ENCODE assay signal across 23 cellular contexts in the genomic region with DNA sequence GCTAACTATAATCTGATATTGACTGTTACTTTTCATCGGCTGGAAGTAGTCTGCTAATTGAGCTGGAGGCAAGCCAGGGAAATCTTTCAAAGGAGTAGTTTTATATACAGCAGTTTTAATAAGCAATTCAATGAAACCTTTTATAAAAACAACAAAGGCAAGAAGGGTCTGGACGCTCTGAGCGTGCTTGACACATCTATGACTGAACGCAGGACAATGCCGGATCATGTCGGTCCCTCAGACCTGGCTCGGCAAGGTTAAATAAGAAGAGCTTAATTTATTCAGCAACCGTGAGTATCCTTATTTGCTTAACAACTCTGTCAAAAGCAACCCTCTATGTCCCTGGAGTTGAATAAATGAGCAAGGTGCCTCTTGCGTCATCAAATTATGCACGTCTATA.
DNase-seq lines count a peak whose midpoint lies in the region; TF ChIP-seq lines count a peak whose summit lies in the region.
"Had no signal": no experiment of that assay in that cellular context is flagged by ENCODE, and none has a peak within 500 bp of the region (broad histone marks: within the 10 kb centered on the region; RNA-seq: fewer than 3 reads in every experiment).

No MANE protein-coding gene starts in this region.

- no peaks in the 10 kb centered on the region for H3K27me3 ChIP-seq in neural cell (ENCODE audit: insufficient read depth, low read depth, low read length)
- H3K27me3 ChIP-seq: brain microvascular endothelial cell, SJSA1, vagina had no signal

- peaks cover 11% of the 10 kb centered on the region for H3K79me2 ChIP-seq in neural cell (replicated peaks; ENCODE audit: insufficient read depth, low read length)

- no peak for TF ChIP-seq CTCF in neural cell (IDR thresholded peaks at IDR 0.05; ENCODE audit: poor library complexity, severe bottlenecking)

- no peak for TF ChIP-seq EP300 in neural cell (conservative IDR thresholded peaks at IDR 0.05; ENCODE audit: poor library complexity, severe bottlenecking)

- peaks cover 14% of the 10 kb centered on the region for H4K20me1 ChIP-seq in neural cell (ENCODE audit: insufficient read depth)

- no peak overlapping the region for H3K9ac ChIP-seq in neural cell (ENCODE audit: low read length)

- no peak overlapping the region for H3K4me2 ChIP-seq in neural cell (ENCODE audit: low read length)
- H3K4me2 ChIP-seq: GM23338 had no signal

- no peaks in the 10 kb centered on the region for H3F3A ChIP-seq in neural cell (ENCODE audit: insufficient read depth, low read length, poor library complexity, severe bottlenecking)

- intact Hi-C loops in head of caudate nucleus (cut with DNase I): no loop called here

- no peak overlapping the region for H2AFZ ChIP-seq in neural cell (ENCODE audit: low read depth, low read length)
- H2AFZ ChIP-seq: GM23338 had no signal

- no peak overlapping the region for H3K27ac ChIP-seq in neural cell (ENCODE audit: low read length)
- H3K27ac ChIP-seq: 22Rv1, brain microvascular endothelial cell, left ventricle myocardium inferior, psoas muscle, SJSA1, vagina had no signal

- no peaks in the 10 kb centered on the region for H3K36me3 ChIP-seq in neural cell (ENCODE audit: insufficient read depth, low read length)
- H3K36me3 ChIP-seq: brain microvascular endothelial cell, left ventricle myocardium inferior, SJSA1, vagina had no signal

- no peaks in the 10 kb centered on the region for H3K9me3 ChIP-seq in neural cell (ENCODE audit: low read length)
- H3K9me3 ChIP-seq: left ventricle myocardium inferior, psoas muscle, SJSA1, vagina had no signal

- no peak for TF ChIP-seq RAD21 in neural cell (conservative IDR thresholded peaks at IDR 0.05)

- peak overlapping the region; percentile 40 for H3K4me3 ChIP-seq in neural cell (ENCODE audit: low read length)
- H3K4me3 ChIP-seq: GM23338, left ventricle myocardium inferior, psoas muscle, SJSA1, vagina had no signal

- no peaks in the 10 kb centered on the region for H3K9me2 ChIP-seq in neural cell (ENCODE audit: insufficient read depth, low read length)

- DNase-seq in DMS79 treated with DMSO at 0.1 percent for 48 hours (lab: John Stamatoyannopoulos, UW): peak; percentile 28
- DNase-seq in DMS79 (lab: John Stamatoyannopoulos, UW): no peak
- peak; percentile 18 for DNase-seq in NCI-H2029 treated with DMSO at 0.1 percent for 48 hours (lab: John Stamatoyannopoulos, UW)
- DNase-seq in NCI-H69 (lab: John Stamatoyannopoulos, UW): peak; percentile 92
- DNase-seq in NCI-H1048 (lab: John Stamatoyannopoulos, UW): no peak
- no peak for DNase-seq in SHP77 (lab: John Stamatoyannopoulos, UW)
- no peak for DNase-seq in head of caudate nucleus
- DNase-seq: activated B cell treated with CpG ODN at 0.5 μM for 24 hours; activated CD8-positive, alpha-beta memory T cell treated with anti-CD3 and anti-CD28 coated beads, Interleukin-2, amount 10 ng/mL, durations not matched to agents 7 days and 5 days; activated naive CD4-positive, alpha-beta T cell; activated T-cell treated with anti-CD3 and anti-CD28 coated beads, Interleukin-2, amount 50 U/mL, for 72 hours; brain microvascular endothelial cell; Calu3; islet precursor cell; left ventricle myocardium inferior; NCI-H1694; psoas muscle; stimulated activated naive CD8-positive, alpha-beta T cell treated with anti-CD3 and anti-CD28 coated beads, Interleukin-15, amount 100 ng/mL, for 72 hours had no signal

TF ChIP-seq in neural cell, 6 proteins besides CTCF, POLR2A, EP300 and RAD21:
- no peak for TF ChIP-seq EZH2 (IDR thresholded peaks at IDR 0.05; ENCODE audit: borderline replicate concordance, insufficient read depth, low read length, poor library complexity, severe bottlenecking)
- TF ChIP-seq SMC3 (conservative IDR thresholded peaks at IDR 0.05; ENCODE audit: poor library complexity): no peak
- TF ChIP-seq, protein P1, sequence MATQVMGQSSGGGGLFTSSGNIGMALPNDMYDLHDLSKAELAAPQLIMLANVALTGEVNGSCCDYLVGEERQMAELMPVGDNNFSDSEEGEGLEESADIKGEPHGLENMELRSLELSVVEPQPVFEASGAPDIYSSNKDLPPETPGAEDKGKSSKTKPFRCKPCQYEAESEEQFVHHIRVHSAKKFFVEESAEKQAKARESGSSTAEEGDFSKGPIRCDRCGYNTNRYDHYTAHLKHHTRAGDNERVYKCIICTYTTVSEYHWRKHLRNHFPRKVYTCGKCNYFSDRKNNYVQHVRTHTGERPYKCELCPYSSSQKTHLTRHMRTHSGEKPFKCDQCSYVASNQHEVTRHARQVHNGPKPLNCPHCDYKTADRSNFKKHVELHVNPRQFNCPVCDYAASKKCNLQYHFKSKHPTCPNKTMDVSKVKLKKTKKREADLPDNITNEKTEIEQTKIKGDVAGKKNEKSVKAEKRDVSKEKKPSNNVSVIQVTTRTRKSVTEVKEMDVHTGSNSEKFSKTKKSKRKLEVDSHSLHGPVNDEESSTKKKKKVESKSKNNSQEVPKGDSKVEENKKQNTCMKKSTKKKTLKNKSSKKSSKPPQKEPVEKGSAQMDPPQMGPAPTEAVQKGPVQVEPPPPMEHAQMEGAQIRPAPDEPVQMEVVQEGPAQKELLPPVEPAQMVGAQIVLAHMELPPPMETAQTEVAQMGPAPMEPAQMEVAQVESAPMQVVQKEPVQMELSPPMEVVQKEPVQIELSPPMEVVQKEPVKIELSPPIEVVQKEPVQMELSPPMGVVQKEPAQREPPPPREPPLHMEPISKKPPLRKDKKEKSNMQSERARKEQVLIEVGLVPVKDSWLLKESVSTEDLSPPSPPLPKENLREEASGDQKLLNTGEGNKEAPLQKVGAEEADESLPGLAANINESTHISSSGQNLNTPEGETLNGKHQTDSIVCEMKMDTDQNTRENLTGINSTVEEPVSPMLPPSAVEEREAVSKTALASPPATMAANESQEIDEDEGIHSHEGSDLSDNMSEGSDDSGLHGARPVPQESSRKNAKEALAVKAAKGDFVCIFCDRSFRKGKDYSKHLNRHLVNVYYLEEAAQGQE (IDR thresholded peaks at IDR 0.05; ENCODE audit: borderline replicate concordance): no peak
- TF ChIP-seq TAF1 (IDR thresholded peaks at IDR 0.05; ENCODE audit: low read depth): no peak
- no peak for TF ChIP-seq MXI1 (conservative IDR thresholded peaks at IDR 0.05; ENCODE audit: poor library complexity, severe bottlenecking)
- TF ChIP-seq POLR2AphosphoS5 (IDR thresholded peaks at IDR 0.05): no peak

Comparison
In these comparisons a context has a peak if more than half of its experiments do, and no peak if none do; other contexts are left out.
1. DNase-seq: peak in DMS79 treated with DMSO at 0.1 percent for 48 hours (single experiment), NCI-H2029 treated with DMSO at 0.1 percent for 48 hours (single experiment) and NCI-H69 (single experiment); none in DMS79 (single experiment), NCI-H1048 (single experiment), SHP77 (0 of 2) and head of caudate nucleus (0 of 42).